Comparison of ENCODE assay signal across 1 cellular context in the genomic region with DNA sequence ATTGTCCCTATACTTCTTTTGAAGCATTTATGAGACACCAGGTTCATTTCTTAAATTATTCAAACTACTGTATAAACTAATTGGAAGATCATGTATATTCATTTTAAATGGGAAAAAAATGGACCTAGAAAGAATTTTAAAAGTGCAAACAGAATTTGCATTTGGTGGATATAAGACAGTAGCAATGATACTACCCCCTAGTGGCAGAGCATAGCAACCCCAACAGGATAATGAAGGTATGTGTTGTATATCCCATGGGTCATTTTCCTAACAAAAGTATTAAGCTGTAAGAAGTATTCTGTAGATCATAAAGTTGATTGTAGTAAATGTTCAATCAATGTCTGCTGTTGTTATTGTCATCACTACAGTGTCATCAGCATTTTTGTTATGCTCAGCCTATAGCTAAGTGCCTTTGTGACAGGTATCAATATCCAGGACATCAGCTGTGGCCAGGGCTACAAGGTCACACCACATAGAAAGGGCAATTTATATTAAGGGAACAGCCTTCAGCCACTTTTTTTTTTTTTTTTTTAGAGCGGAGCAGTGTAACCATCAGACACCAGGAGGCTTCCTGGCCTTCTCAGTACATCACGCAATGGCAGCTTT.
TF ChIP-seq lines count a peak whose summit lies in the region.

No MANE protein-coding gene starts in this region.

TF ChIP-seq in SK-N-SH treated with all-trans-retinoic acid at 6 μM for 48 hours, 23 proteins besides CTCF, POLR2A, EP300 and RAD21 (continued from another document):
- TF ChIP-seq, protein P1, sequence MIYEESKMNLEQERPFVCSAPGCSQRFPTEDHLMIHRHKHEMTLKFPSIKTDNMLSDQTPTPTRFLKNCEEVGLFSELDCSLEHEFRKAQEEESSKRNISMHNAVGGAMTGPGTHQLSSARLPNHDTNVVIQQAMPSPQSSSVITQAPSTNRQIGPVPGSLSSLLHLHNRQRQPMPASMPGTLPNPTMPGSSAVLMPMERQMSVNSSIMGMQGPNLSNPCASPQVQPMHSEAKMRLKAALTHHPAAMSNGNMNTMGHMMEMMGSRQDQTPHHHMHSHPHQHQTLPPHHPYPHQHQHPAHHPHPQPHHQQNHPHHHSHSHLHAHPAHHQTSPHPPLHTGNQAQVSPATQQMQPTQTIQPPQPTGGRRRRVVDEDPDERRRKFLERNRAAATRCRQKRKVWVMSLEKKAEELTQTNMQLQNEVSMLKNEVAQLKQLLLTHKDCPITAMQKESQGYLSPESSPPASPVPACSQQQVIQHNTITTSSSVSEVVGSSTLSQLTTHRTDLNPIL (CRISPR knock-in tag; IDR thresholded peaks at IDR 0.05; ENCODE audit: low read depth) = no peak
- no peak for TF ChIP-seq BACH2 (CRISPR knock-in tag; IDR thresholded peaks at IDR 0.05; ENCODE audit: borderline replicate concordance)
TF ChIP-seq in SK-N-SH treated with all-trans-retinoic acid at 6 μM for 48 hours: peak in this region for 0.
